ENCODE assay signal across 15 cellular contexts in the genomic region with DNA sequence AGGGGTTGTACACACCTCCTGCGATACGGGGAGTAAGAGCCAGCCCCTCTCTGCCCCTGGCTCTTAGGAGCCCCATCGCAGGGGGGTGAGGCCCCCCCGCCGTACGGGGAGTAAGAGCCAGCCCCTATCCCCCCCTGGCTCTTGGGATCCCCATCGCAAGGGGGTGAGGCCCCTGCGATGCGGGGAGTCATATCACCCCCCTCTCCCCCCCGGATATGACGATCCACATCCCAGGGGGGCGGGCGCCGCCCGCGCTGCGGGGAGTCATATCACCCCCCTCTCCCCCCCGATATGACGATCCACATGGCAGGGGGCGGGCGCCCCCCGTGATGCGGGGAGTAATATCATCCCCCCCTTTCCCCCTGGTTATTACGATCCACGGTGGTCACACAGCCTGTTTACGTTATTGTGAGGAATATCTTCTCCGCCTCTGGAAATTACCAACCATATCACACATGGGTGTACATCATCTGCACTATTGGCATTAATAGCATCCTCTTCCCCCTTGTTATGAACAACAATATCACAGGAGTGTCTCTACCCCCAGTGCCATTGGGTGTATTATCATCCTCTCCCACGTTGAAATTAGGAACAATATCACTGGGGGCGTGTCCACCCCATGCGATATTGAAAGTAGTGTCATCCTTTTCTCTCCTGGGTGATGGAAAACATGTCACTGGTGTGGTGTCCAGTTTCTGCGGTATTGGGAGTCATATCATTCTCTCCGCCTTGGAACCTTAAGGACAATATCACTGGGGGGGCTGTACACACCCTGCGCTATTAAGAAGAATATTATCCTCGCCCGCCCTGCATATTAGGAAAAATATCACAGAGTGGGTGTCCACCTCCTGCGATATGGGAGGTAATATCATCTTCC.
"Had no signal": no experiment of that assay in that cellular context is flagged by ENCODE, and none has a peak within 500 bp of the region (broad histone marks: within the 10 kb centered on the region; RNA-seq: fewer than 3 reads in every experiment).

No MANE protein-coding gene starts in this region.

- H3K4me1 Mint-ChIP-seq: central memory CD8-positive, alpha-beta T cell had no signal

- H3K27me3 ChIP-seq: brain microvascular endothelial cell, hepatocyte, pancreas, sigmoid colon, thyroid gland, vagina had no signal

- H3K4me3 ChIP-seq: coronary artery, esophagus squamous epithelium, hepatocyte, pancreas, sigmoid colon, spleen, thyroid gland, vagina had no signal

- H3K9me3 ChIP-seq: esophagus squamous epithelium, pancreas, sigmoid colon, spleen, thyroid gland, vagina had no signal

- H3K79me2 ChIP-seq: hepatocyte had no signal

- H2AFZ ChIP-seq: hepatocyte had no signal

- H3K36me3 Mint-ChIP-seq: activated naive CD8-positive, alpha-beta T cell had no signal

- H3K36me3 ChIP-seq: brain microvascular endothelial cell, esophagus squamous epithelium, pancreas, sigmoid colon, spleen, thyroid gland, vagina had no signal

- H3K9me3 Mint-ChIP-seq: activated T-helper 2 cell treated with anti-CD3 and anti-CD28 coated beads, Interferon-gamma antibody, Interleukin-2, Interleukin-4, amounts not matched to agents 10 μg/mL and 5 μg/mL and 100 μg/mL, durations not matched to agents 14 hours and 24 hours and 36 hours; central memory CD8-positive, alpha-beta T cell had no signal

- DNase-seq: activated CD4-positive, CD25-positive, alpha-beta regulatory T cell; anterior cingulate cortex; brain microvascular endothelial cell; esophagus squamous epithelium; islet precursor cell; pancreas; sigmoid colon; spleen; thyroid gland had no signal

- H3K4me2 ChIP-seq: hepatocyte had no signal

- H3K4me3 Mint-ChIP-seq: activated naive CD8-positive, alpha-beta T cell; central memory CD8-positive, alpha-beta T cell had no signal

- H3K27ac ChIP-seq: brain microvascular endothelial cell, coronary artery, esophagus squamous epithelium, hepatocyte, pancreas, sigmoid colon, spleen, thyroid gland, vagina had no signal

- H3K27ac Mint-ChIP-seq: activated naive CD8-positive, alpha-beta T cell; activated T-helper 2 cell treated with anti-CD3 and anti-CD28 coated beads, Interferon-gamma antibody, Interleukin-2, Interleukin-4, amounts not matched to agents 10 μg/mL and 5 μg/mL and 100 μg/mL, durations not matched to agents 14 hours and 24 hours and 36 hours had no signal

- ATAC-seq: pancreas had no signal

- H3K4me1 ChIP-seq: esophagus squamous epithelium, pancreas, sigmoid colon, thyroid gland, vagina had no signal
